ENCODE assay signal across 17 cellular contexts in genomic region chr19:42297034-42297433, GRCh38. TPM values are rescaled to one million over a fixed set of nuclear protein-coding genes. Genes with fewer than 3 reads are reported as not detected.
A peak's percentile ranks its signal among the peaks of the same experiment; 100 is the strongest.
DNase-seq lines count a peak whose midpoint lies in the region; ATAC-seq and TF ChIP-seq lines count a peak whose summit lies in the region.
"Had no signal": no experiment of that assay in that cellular context is flagged by ENCODE, and none has a peak within 500 bp of the region (broad histone marks: within the 10 kb centered on the region; RNA-seq: fewer than 3 reads in every experiment).

No MANE protein-coding gene starts in this region.

- no peak overlapping the region for H2BK5ac ChIP-seq in neuronal stem cell (ENCODE audit: low read length)

- H4K20me1 ChIP-seq in PC-9 (ENCODE audit: insufficient read depth) = no peaks in the 10 kb centered on the region

- no TSS peak for BruUV-seq in PC-9 (replicated peaks; lab: Mats Ljungman, UMichigan)

- H3K27me3 ChIP-seq in neuronal stem cell (ENCODE audit: control insufficient read depth in 3 of 3, insufficient read depth in 3 of 3, low read depth in 1 of 3, low read length in 3 of 3) (no peaks in the 10 kb centered on the region), PC-9 (ENCODE audit: insufficient read depth, low read depth) (no peaks in the 10 kb centered on the region)
- H3K27me3 ChIP-seq: MG63 had no signal

- H3K4me3 Mint-ChIP-seq in activated CD8-positive, alpha-beta T cell treated with anti-CD3 and anti-CD28 coated beads, Interleukin-2, amount 10 ng/mL, durations not matched to agents 7 days and 5 days = no peak overlapping the region
- no peak overlapping the region for H3K4me3 Mint-ChIP-seq in activated CD8-positive, alpha-beta T cell treated with anti-CD3 and anti-CD28 coated beads for 36 hours
- peak overlapping the region in 1 of 5 experiments; percentile 42 for H3K4me3 Mint-ChIP-seq in brain

- CTCF ChIA-PET in activated CD8-positive, alpha-beta T cell treated with anti-CD3 and anti-CD28 coated beads, Interleukin-2, amount 10 ng/mL, durations not matched to agents 7 days and 5 days (lab: Charles Lee) = interaction anchor here (0.9 to 3.2 kb wide), 8 partner anchors 10 to 188 kb away, joined by 3 to 19 read pairs (median 12); partner anchors contain the start of genes GSK3A and POU2F2
- CTCF ChIA-PET in activated CD8-positive, alpha-beta T cell treated with anti-CD3 and anti-CD28 coated beads for 36 hours (lab: Charles Lee) = interaction anchor here (0.8 to 2.8 kb wide), 15 partner anchors 9 to 174 kb away, joined by 3 to 14 read pairs (median 4); partner anchors contain the start of genes GSK3A and POU2F2
- CTCF ChIA-PET in HEK293 (lab: Yijun Ruan, JAX) (interaction anchor here (0.6 to 4.8 kb wide), 15 partner anchors 12 to 188 kb away, joined by 3 to 55 read pairs (median 5); partner anchors contain the start of gene GSK3A), PC-9 (lab: Charles Lee) (interaction anchor here (0.7 kb wide), 1 partner anchor 52 kb away, joined by 3 read pairs; no protein-coding TSS in a partner anchor)

- H3K27ac Mint-ChIP-seq in activated CD8-positive, alpha-beta T cell treated with anti-CD3 and anti-CD28 coated beads, Interleukin-2, amount 10 ng/mL, durations not matched to agents 7 days and 5 days = peak overlapping the region; percentile 3
- no peak overlapping the region for H3K27ac Mint-ChIP-seq in activated CD8-positive, alpha-beta T cell treated with anti-CD3 and anti-CD28 coated beads for 36 hours
- H3K27ac Mint-ChIP-seq in brain = peak overlapping the region in 4 of 5 experiments; percentile 58 to 89 (median 70)

- H3K18ac ChIP-seq in neuronal stem cell (ENCODE audit: low read length) = no peak overlapping the region

- peak overlapping the region; percentile 24 for H3K9ac ChIP-seq in neuronal stem cell (ENCODE audit: low read depth, low read length, poor library complexity)
- H3K9ac ChIP-seq: GM23248 had no signal

- H3K4me1 ChIP-seq in HEK293 (ENCODE audit: control insufficient read depth, insufficient read depth, low read length) = peaks cover 5% of the 10 kb centered on the region; the same call in 1 of the 2 replicates
- peaks cover 0 to 6% of the 10 kb centered on the region in 2 donors for H3K4me1 ChIP-seq in neuronal stem cell (ENCODE audit: control insufficient read depth in 2 of 2, insufficient read depth in 1 of 2, low read depth in 1 of 2, low read length in 2 of 2)
- peaks cover 7% of the 10 kb centered on the region; the same call in 1 of the 2 replicates for H3K4me1 ChIP-seq in PC-9 (replicated peaks; ENCODE audit: insufficient read depth)

- POLR2A ChIA-PET in activated CD8-positive, alpha-beta T cell treated with anti-CD3 and anti-CD28 coated beads, Interleukin-2, amount 10 ng/mL, durations not matched to agents 7 days and 5 days (lab: Charles Lee) = no interaction called here
- POLR2A ChIA-PET in activated CD8-positive, alpha-beta T cell treated with anti-CD3 and anti-CD28 coated beads for 36 hours (lab: Charles Lee) = interaction anchor here (0.9 to 1.3 kb wide), 4 partner anchors 12 to 52 kb away, joined by 3 read pairs; no protein-coding TSS in a partner anchor
- POLR2A ChIA-PET in HEK293 (lab: Yijun Ruan, JAX) (interaction anchor here (1.3 to 3.4 kb wide), 2 partner anchors 10 to 53 kb away, joined by 4 to 31 read pairs; partner anchors contain the start of gene GSK3A), PC-9 (lab: Charles Lee; ENCODE audit: unreplicated experiment) (no interaction called here)

- peaks cover 29% of the 10 kb centered on the region for H3K36me3 Mint-ChIP-seq in activated CD8-positive, alpha-beta T cell treated with anti-CD3 and anti-CD28 coated beads, Interleukin-2, amount 10 ng/mL, durations not matched to agents 7 days and 5 days (ENCODE audit: low read depth)
- H3K36me3 Mint-ChIP-seq in activated CD8-positive, alpha-beta T cell treated with anti-CD3 and anti-CD28 coated beads for 36 hours (ENCODE audit: low read depth) = peaks cover 18% of the 10 kb centered on the region
- peaks cover 25% of the 10 kb centered on the region for H3K36me3 Mint-ChIP-seq in brain

- no peak overlapping the region for H3K4me3 ChIP-seq in HEK293 (ENCODE audit: low read depth, low read length)
- no peak overlapping the region for H3K4me3 ChIP-seq in neuronal stem cell (ENCODE audit: low read length in 2 of 2)
- H3K4me3 ChIP-seq in PC-9 = no peak overlapping the region
- H3K4me3 ChIP-seq: GM23248, MG63 had no signal

- no peaks in the 10 kb centered on the region for H3K27me3 Mint-ChIP-seq in activated CD8-positive, alpha-beta T cell treated with anti-CD3 and anti-CD28 coated beads, Interleukin-2, amount 10 ng/mL, durations not matched to agents 7 days and 5 days (ENCODE audit: low read depth)
- no peaks in the 10 kb centered on the region for H3K27me3 Mint-ChIP-seq in activated CD8-positive, alpha-beta T cell treated with anti-CD3 and anti-CD28 coated beads for 36 hours
- peaks cover 5% of the 10 kb centered on the region for H3K27me3 Mint-ChIP-seq in brain

- H3K14ac ChIP-seq in neuronal stem cell (ENCODE audit: low read length) = no peak overlapping the region

- no peak overlapping the region for H3K4ac ChIP-seq in neuronal stem cell (ENCODE audit: low read length)

- H3K9me3 Mint-ChIP-seq in activated CD8-positive, alpha-beta T cell treated with anti-CD3 and anti-CD28 coated beads, Interleukin-2, amount 10 ng/mL, durations not matched to agents 7 days and 5 days (ENCODE audit: insufficient read depth) = no peaks in the 10 kb centered on the region
- no peaks in the 10 kb centered on the region for H3K9me3 Mint-ChIP-seq in activated CD8-positive, alpha-beta T cell treated with anti-CD3 and anti-CD28 coated beads for 36 hours
- H3K9me3 Mint-ChIP-seq in brain = no peaks in the 10 kb centered on the region

- H3K4me2 ChIP-seq in neuronal stem cell (ENCODE audit: insufficient read depth, low read length, poor library complexity, severe bottlenecking) (no peak overlapping the region), PC-9 (no peak overlapping the region)

- intact Hi-C loops in activated CD8-positive, alpha-beta T cell treated with anti-CD3 and anti-CD28 coated beads for 36 hours (cut with micrococcal nuclease) = no loop called here
- intact Hi-C loops in PC-9 (cut with micrococcal nuclease; ENCODE audit: unreplicated experiment) = no loop called here

- H3F3A ChIP-seq in PC-9 (ENCODE audit: insufficient read depth, low read depth) = peaks cover 5% of the 10 kb centered on the region; the same call in 1 of the 2 replicates

- H2AFZ ChIP-seq in neuronal stem cell (ENCODE audit: low read length) = no peak overlapping the region
- no peak overlapping the region for H2AFZ ChIP-seq in PC-9
- H2AFZ ChIP-seq: GM23248 had no signal

- peaks cover 31 to 53% of the 10 kb centered on the region in 2 experiments for H3K36me3 ChIP-seq in HEK293 (ENCODE audit: control insufficient read depth in 2 of 2, insufficient read depth in 1 of 2, low read length in 2 of 2)
- H3K36me3 ChIP-seq in neuronal stem cell (replicated peaks in 1 of 2; ENCODE audit: control insufficient read depth in 2 of 2, insufficient read depth in 2 of 2, low read length in 2 of 2) = peaks cover 46 to 82% of the 10 kb centered on the region in 2 donors
- no peaks in the 10 kb centered on the region for H3K36me3 ChIP-seq in PC-9 (ENCODE audit: low read depth)

- no peaks in the 10 kb centered on the region for H3K9me2 ChIP-seq in PC-9 (ENCODE audit: insufficient read depth)

- H3K9me3 ChIP-seq in HEK293 (ENCODE audit: control insufficient read depth, insufficient read depth, low read depth, low read length) = no peaks in the 10 kb centered on the region
- H3K9me3 ChIP-seq in neuronal stem cell (replicated peaks in 1 of 2; ENCODE audit: control insufficient read depth in 2 of 2, insufficient read depth in 1 of 2, low read depth in 1 of 2, low read length in 2 of 2) = no peaks in the 10 kb centered on the region
- no peaks in the 10 kb centered on the region for H3K9me3 ChIP-seq in PC-9 (ENCODE audit: insufficient read depth, low read depth)
- H3K9me3 ChIP-seq: Caco-2, MG63 had no signal

- TF ChIP-seq CTCF in activated CD8-positive, alpha-beta T cell treated with anti-CD3 and anti-CD28 coated beads for 36 hours (IDR thresholded peaks at IDR 0.05) = no peak
- TF ChIP-seq CTCF in HEK293 (tag by site-specific recombination; IDR thresholded peaks at IDR 0.05) (no peak), brain (conservative IDR thresholded peaks at IDR 0.05) (no peak), PC-9 (conservative IDR thresholded peaks at IDR 0.05) (no peak)

- no peak overlapping the region for H2BK12ac ChIP-seq in neuronal stem cell (ENCODE audit: low read length)

- DNase-seq in activated CD8-positive, alpha-beta T cell treated with anti-CD3 and anti-CD28 coated beads, Interleukin-2, amount 10 ng/mL, durations not matched to agents 7 days and 5 days = no peak
- DNase-seq in activated CD8-positive, alpha-beta T cell treated with anti-CD3 and anti-CD28 coated beads for 36 hours = no peak
- DNase-seq in neuronal stem cell (ENCODE audit: low spot score) (no peak), PC-9 (no peak), NCI-H1092 treated with DMSO at 0.1 percent for 48 hours (lab: John Stamatoyannopoulos, UW) (no peak)
- DNase-seq in stimulated activated naive CD4-positive, alpha-beta T cell (lab: John Stamatoyannopoulos, UW) = no peak
- DNase-seq: C1 segment of cervical spinal cord, Caco-2, GM23248, MG63, NCI-H1105 treated with DMSO at 0.1 percent for 48 hours, NCI-H187 treated with DMSO at 0.1 percent for 48 hours, NCI-H446 treated with DMSO at 0.1 percent for 48 hours, NCI-H748 treated with DMSO at 0.1 percent for 48 hours, SHP77 had no signal

- H4K91ac ChIP-seq in neuronal stem cell (ENCODE audit: low read depth, low read length, poor library complexity) = no peak overlapping the region

- ATAC-seq in activated CD8-positive, alpha-beta T cell treated with anti-CD3 and anti-CD28 coated beads, Interleukin-2, amount 10 ng/mL, durations not matched to agents 7 days and 5 days = no peak
- no peak for ATAC-seq in activated CD8-positive, alpha-beta T cell treated with anti-CD3 and anti-CD28 coated beads for 36 hours

- no CpG with 5 or more reads among the region's 15 CpGs for WGBS in neuronal stem cell (ENCODE audit: extremely low coverage in 2 of 2, insufficient read length in 2 of 2, insufficient replicate concordance in 1 of 2), 2 donors

- H2BK120ac ChIP-seq in neuronal stem cell (ENCODE audit: low read depth, low read length) = no peak overlapping the region

- no peak overlapping the region for H2AK5ac ChIP-seq in neuronal stem cell (ENCODE audit: low read depth, low read length)

- no peak overlapping the region for H2BK15ac ChIP-seq in neuronal stem cell (ENCODE audit: low read length)

- H3K27ac ChIP-seq in HEK293 (ENCODE audit: extremely low read depth, low read depth, low read length) (no peak overlapping the region), neuronal stem cell (replicated peaks; ENCODE audit: low read length) (no peak overlapping the region), PC-9 (no peak overlapping the region)
- H3K27ac ChIP-seq: GM23248 had no signal

- H3K23ac ChIP-seq in neuronal stem cell (ENCODE audit: low read depth, low read length, poor library complexity) = peak overlapping the region; percentile 37

- peaks cover 4% of the 10 kb centered on the region for H3K79me1 ChIP-seq in neuronal stem cell (ENCODE audit: low read depth, low read length)

- H3K79me2 ChIP-seq in PC-9 (ENCODE audit: low read depth) = peaks cover 12% of the 10 kb centered on the region

- peaks cover 15% of the 10 kb centered on the region for H3K4me1 Mint-ChIP-seq in activated CD8-positive, alpha-beta T cell treated with anti-CD3 and anti-CD28 coated beads, Interleukin-2, amount 10 ng/mL, durations not matched to agents 7 days and 5 days (ENCODE audit: low read depth)
- peaks cover 12% of the 10 kb centered on the region for H3K4me1 Mint-ChIP-seq in activated CD8-positive, alpha-beta T cell treated with anti-CD3 and anti-CD28 coated beads for 36 hours (ENCODE audit: low read depth)
- H3K4me1 Mint-ChIP-seq in brain = peaks cover 19% of the 10 kb centered on the region

- no peak overlapping the region for H4K8ac ChIP-seq in neuronal stem cell (ENCODE audit: low read depth, low read length)

RNA-seq across cellular contexts. Expression of gene PRR19, which starts 4.9 kb away (rescaled TPM):
- under 1 TPM; 0.44 to 0.55 TPM for total RNA-seq in activated CD8-positive, alpha-beta T cell treated with anti-CD3 and anti-CD28 coated beads, Interleukin-2, amount 10 ng/mL, durations not matched to agents 7 days and 5 days
- under 1 TPM; 0.38 to 0.49 TPM for total RNA-seq in activated CD8-positive, alpha-beta T cell treated with anti-CD3 and anti-CD28 coated beads for 36 hours
- polyA plus RNA-seq in brain (ENCODE audit: insufficient read depth, low read depth, low replicate concordance) = 5.9 TPM
- 2.2 TPM for polyA plus RNA-seq in neuronal stem cell (2013, experiment 1 of 2)
- 2.0 TPM for polyA plus RNA-seq in neuronal stem cell (2013, experiment 2 of 2)
- total RNA-seq in PC-9 (2021) = 0.85 and 1.1 TPM in 2 replicates

RNA-seq across cellular contexts. Expression of gene PAFAH1B3, which starts 5.4 kb away (rescaled TPM):
- total RNA-seq in activated CD8-positive, alpha-beta T cell treated with anti-CD3 and anti-CD28 coated beads, Interleukin-2, amount 10 ng/mL, durations not matched to agents 7 days and 5 days = 10 to 100 TPM; 48.2 to 52.7 TPM
- total RNA-seq in activated CD8-positive, alpha-beta T cell treated with anti-CD3 and anti-CD28 coated beads for 36 hours = 10 to 100 TPM; 39.1 to 42.4 TPM
- polyA plus RNA-seq in brain (ENCODE audit: insufficient read depth, low read depth, low replicate concordance) = 216 TPM
- polyA plus RNA-seq in neuronal stem cell (2013, experiment 1 of 2) = 134 TPM
- polyA plus RNA-seq in neuronal stem cell (2013, experiment 2 of 2) = 128 TPM
- 70.2 and 90.1 TPM in 2 replicates for total RNA-seq in PC-9 (2021)

RNA-seq across cellular contexts. Expression of gene TMEM145, which starts 16.1 kb away (rescaled TPM):
- total RNA-seq in activated CD8-positive, alpha-beta T cell treated with anti-CD3 and anti-CD28 coated beads, Interleukin-2, amount 10 ng/mL, durations not matched to agents 7 days and 5 days = under 1 TPM in 1 of 2 experiments, not detected in 1; 0.37 TPM
- total RNA-seq in activated CD8-positive, alpha-beta T cell treated with anti-CD3 and anti-CD28 coated beads for 36 hours = 1 to 10 TPM; 3.0 to 3.2 TPM
- 17.6 TPM for polyA plus RNA-seq in brain (ENCODE audit: insufficient read depth, low read depth, low replicate concordance)
- polyA plus RNA-seq in neuronal stem cell (2013, experiment 1 of 2) = 0.61 TPM
- polyA plus RNA-seq in neuronal stem cell (2013, experiment 2 of 2) = 0.79 TPM
- 1.2 and 1.7 TPM in 2 replicates for total RNA-seq in PC-9 (2021)
- total RNA-seq: GM23248 had no signal
- polyA plus RNA-seq: GM23248 had no signal

RNA-seq across cellular contexts. Expression of gene CIC, which starts 28.0 kb away (rescaled TPM):
- total RNA-seq in activated CD8-positive, alpha-beta T cell treated with anti-CD3 and anti-CD28 coated beads, Interleukin-2, amount 10 ng/mL, durations not matched to agents 7 days and 5 days = 10 to 100 TPM; 73.1 to 83.8 TPM
- 10 to 100 TPM; 60.7 to 65.6 TPM for total RNA-seq in activated CD8-positive, alpha-beta T cell treated with anti-CD3 and anti-CD28 coated beads for 36 hours
- polyA plus RNA-seq in brain (ENCODE audit: insufficient read depth, low read depth, low replicate concordance) = 77.9 TPM
- polyA plus RNA-seq in neuronal stem cell (2013, experiment 1 of 2) = 38.5 TPM
- 37.8 TPM for polyA plus RNA-seq in neuronal stem cell (2013, experiment 2 of 2)
- total RNA-seq in PC-9 (2021) = 58.1 and 60.7 TPM in 2 replicates

RNA-seq across cellular contexts. Expression of gene MEGF8, which starts 28.4 kb away (rescaled TPM):
- total RNA-seq in activated CD8-positive, alpha-beta T cell treated with anti-CD3 and anti-CD28 coated beads, Interleukin-2, amount 10 ng/mL, durations not matched to agents 7 days and 5 days = 1 to 10 TPM; 5.0 to 5.9 TPM
- total RNA-seq in activated CD8-positive, alpha-beta T cell treated with anti-CD3 and anti-CD28 coated beads for 36 hours = 1 to 10 TPM; 7.0 to 8.0 TPM
- 36.5 TPM for polyA plus RNA-seq in brain (ENCODE audit: insufficient read depth, low read depth, low replicate concordance)
- 11.4 TPM for polyA plus RNA-seq in neuronal stem cell (2013, experiment 1 of 2)
- polyA plus RNA-seq in neuronal stem cell (2013, experiment 2 of 2) = 12.1 TPM
- 40.6 and 49.0 TPM in 2 replicates for total RNA-seq in PC-9 (2021)

Comparison
In these comparisons a context has a peak if more than half of its experiments do, and no peak if none do; other contexts are left out.
1. POLR2A ChIA-PET loops: an anchor here in activated CD8-positive, alpha-beta T cell treated with anti-CD3 and anti-CD28 coated beads for 36 hours (0.9 to 1.3 kb wide) and HEK293 (1.3 to 3.4 kb wide); none called in activated CD8-positive, alpha-beta T cell treated with anti-CD3 and anti-CD28 coated beads, Interleukin-2, amount 10 ng/mL, durations not matched to agents 7 days and 5 days and PC-9.